In genomic region chr12:2796187-2796663, GRCh38 we compare ENCODE assay signal across 8 cellular contexts. TPM values are rescaled to one million over a fixed set of nuclear protein-coding genes. Genes with fewer than 3 reads are reported as not detected.
DNase-seq lines count a peak whose midpoint lies in the region; ATAC-seq, FAIRE-seq and TF ChIP-seq lines count a peak whose summit lies in the region.

No MANE protein-coding gene starts in this region.

- peak overlapping the region; percentile 88; the same call in 1 of the 2 replicates for H3K27ac ChIP-seq in HEK293 (ENCODE audit: extremely low read depth, low read depth, low read length)
- peak overlapping the region; percentile 99 for H3K27ac ChIP-seq in substantia nigra (ENCODE audit: low read depth, low read length, poor library complexity, severe bottlenecking)

- H3K27me3 ChIP-seq in BJ (ENCODE audit: control insufficient read depth, insufficient read depth, low read length): no peaks in the 10 kb centered on the region

- ATAC-seq in GM21825 (IDR thresholded peaks at IDR 0.05; ENCODE audit: unreplicated experiment): no peak

- peaks cover 3% of the 10 kb centered on the region; the same call in 1 of the 2 replicates for H3K4me1 ChIP-seq in HEK293 (ENCODE audit: control insufficient read depth, insufficient read depth, low read length)

- H3K36me3 ChIP-seq in BJ (ENCODE audit: control insufficient read depth, insufficient read depth, low read length): peaks cover 20% of the 10 kb centered on the region
- peaks cover 36 to 53% of the 10 kb centered on the region in 2 experiments for H3K36me3 ChIP-seq in HEK293 (ENCODE audit: control insufficient read depth in 2 of 2, insufficient read depth in 1 of 2, low read length in 2 of 2)

- TF ChIP-seq POLR2A in GM12891 (IDR thresholded peaks at IDR 0.05; ENCODE audit: low read depth, low read length): no peak

- no peak for FAIRE-seq in GM12891 (lab: Jason Lieb, UNC)

- POLR2A ChIA-PET in BJ (lab: Charles Lee): interaction anchor here (0.5 kb wide), 1 partner anchor 1369 kb away, joined by 3 read pairs; no protein-coding TSS in a partner anchor
- POLR2A ChIA-PET in HEK293 (lab: Yijun Ruan, JAX): interaction anchor here (0.6 to 1.3 kb wide), 5 partner anchors 8 to 59 kb away, joined by 3 to 8 read pairs (median 4); no protein-coding TSS in a partner anchor

- H3K4me1 Mint-ChIP-seq in activated naive CD8-positive, alpha-beta T cell treated with anti-CD3 and anti-CD28 coated beads for 36 hours: peaks cover 35% of the 10 kb centered on the region

- H3K9me3 ChIP-seq in HEK293 (ENCODE audit: control insufficient read depth, insufficient read depth, low read depth, low read length): no peaks in the 10 kb centered on the region

- DNase-seq in BJ (ENCODE audit: low read depth) (no peak), iris pigment epithelial cell (ENCODE audit: low read depth) (peak; percentile 12), substantia nigra (lab: John Stamatoyannopoulos, UW) (peak in 1 of 49 donors; percentile 40), GM12891 (ENCODE audit: insufficient read length, low spot score) (no peak), retina (no peak)
- DNase-seq in activated naive CD8-positive, alpha-beta T cell treated with anti-CD3 and anti-CD28 coated beads for 36 hours: no peak

- TF ChIP-seq CTCF in BJ (IDR thresholded peaks at IDR 0.05; ENCODE audit: insufficient read depth, low read depth, low read length) (no peak), HEK293 (tag by site-specific recombination; IDR thresholded peaks at IDR 0.05) (0 out of 2 replicates have a peak, but pooled peaks have one; percentile 14)

- CTCF ChIA-PET in BJ (lab: Yijun Ruan, JAX): interaction anchor here (0.5 to 2.4 kb wide), 7 partner anchors 11 to 838 kb away, joined by 3 to 17 read pairs (median 3); partner anchors contain the start of genes ITFG2 and NRIP2
- CTCF ChIA-PET in HEK293 (lab: Yijun Ruan, JAX): interaction anchor here (0.6 to 2.0 kb wide), 9 partner anchors 10 to 238 kb away, joined by 3 to 8 read pairs (median 3); partner anchors contain the start of gene ITFG2

- H3K27ac Mint-ChIP-seq in activated naive CD8-positive, alpha-beta T cell treated with anti-CD3 and anti-CD28 coated beads for 36 hours: peak overlapping the region; percentile 79

- H3K36me3 Mint-ChIP-seq in activated naive CD8-positive, alpha-beta T cell treated with anti-CD3 and anti-CD28 coated beads for 36 hours: peaks cover 45% of the 10 kb centered on the region

- peak overlapping the region; percentile 93 for H3K4me3 Mint-ChIP-seq in activated naive CD8-positive, alpha-beta T cell treated with anti-CD3 and anti-CD28 coated beads for 36 hours

- H3K27me3 Mint-ChIP-seq in activated naive CD8-positive, alpha-beta T cell treated with anti-CD3 and anti-CD28 coated beads for 36 hours: no peaks in the 10 kb centered on the region

- H3K4me3 ChIP-seq in BJ (ENCODE audit: low read depth, low read length) (peak overlapping the region; percentile 65), HEK293 (ENCODE audit: low read depth, low read length) (peak overlapping the region; percentile 73)

- H3K9me3 Mint-ChIP-seq in activated naive CD8-positive, alpha-beta T cell treated with anti-CD3 and anti-CD28 coated beads for 36 hours: no peaks in the 10 kb centered on the region

TF ChIP-seq in HEK293, 187 proteins besides CTCF, POLR2A, EP300 and RAD21:
- TF ChIP-seq PRDM1 (tag by site-specific recombination; IDR thresholded peaks at IDR 0.05): peak; percentile 92
- no peak for TF ChIP-seq ZNF549 (tag by site-specific recombination; IDR thresholded peaks at IDR 0.05)
- 0 out of 2 replicates have a peak, but pooled peaks have one; percentile 50 for TF ChIP-seq ZNF335 (tag by site-specific recombination; conservative IDR thresholded peaks at IDR 0.05)
- no peak for TF ChIP-seq EGR2 (tag by site-specific recombination; IDR thresholded peaks at IDR 0.05; ENCODE audit: low read depth)

TF ChIP-seq in GM12891, 5 proteins besides CTCF, POLR2A, EP300 and RAD21:
- no peak for TF ChIP-seq PAX5 (IDR thresholded peaks at IDR 0.05; ENCODE audit: insufficient read depth, low read length, severe bottlenecking)
- no peak for TF ChIP-seq SPI1 (IDR thresholded peaks at IDR 0.05; ENCODE audit: low read depth, low read length)
- no peak for TF ChIP-seq POU2F2 (IDR thresholded peaks at IDR 0.05; ENCODE audit: low read depth, low read length)
- TF ChIP-seq POLR2AphosphoS5 (IDR thresholded peaks at IDR 0.05; ENCODE audit: low read depth, low read length): no peak
- no peak for TF ChIP-seq TAF1 (IDR thresholded peaks at IDR 0.05; ENCODE audit: low read depth, low read length)

RNA-seq across cellular contexts. Expression of gene FKBP4, which starts 1.5 kb away (rescaled TPM):
- 27.1 and 32.4 TPM in 2 replicates for polyA plus RNA-seq in BJ (2011; rRNA removed)
- polyA minus RNA-seq in BJ (2011; rRNA and poly(A)+ RNA removed): 23.7 and 29.4 TPM in 2 replicates
- 100 to 1,000 TPM; 225 to 236 TPM for total RNA-seq in activated naive CD8-positive, alpha-beta T cell treated with anti-CD3 and anti-CD28 coated beads for 36 hours
- 35.8 TPM for polyA plus RNA-seq in GM12891 (2012; ENCODE audit: low read depth, missing spikeins)

RNA-seq across cellular contexts. Expression of gene ITFG2, which starts 16.2 kb away (rescaled TPM):
- polyA plus RNA-seq in BJ (2011; rRNA removed): 21.9 and 27.6 TPM in 2 replicates
- polyA minus RNA-seq in BJ (2011; rRNA and poly(A)+ RNA removed): 27.2 and 30.3 TPM in 2 replicates
- 10 to 100 TPM; 24.6 to 25.5 TPM for total RNA-seq in activated naive CD8-positive, alpha-beta T cell treated with anti-CD3 and anti-CD28 coated beads for 36 hours
- 18.9 TPM for polyA plus RNA-seq in GM12891 (2012; ENCODE audit: low read depth, missing spikeins)

RNA-seq across cellular contexts. Expression of gene NRIP2, which starts 38.6 kb away (rescaled TPM):
- polyA plus RNA-seq in BJ (2011; rRNA removed): not detected in 2 replicates
- polyA minus RNA-seq in BJ (2011; rRNA and poly(A)+ RNA removed): not detected in 2 replicates
- not detected for total RNA-seq in activated naive CD8-positive, alpha-beta T cell treated with anti-CD3 and anti-CD28 coated beads for 36 hours
- 0.80 TPM for polyA plus RNA-seq in GM12891 (2012; ENCODE audit: low read depth, missing spikeins)
